In the genomic region with DNA sequence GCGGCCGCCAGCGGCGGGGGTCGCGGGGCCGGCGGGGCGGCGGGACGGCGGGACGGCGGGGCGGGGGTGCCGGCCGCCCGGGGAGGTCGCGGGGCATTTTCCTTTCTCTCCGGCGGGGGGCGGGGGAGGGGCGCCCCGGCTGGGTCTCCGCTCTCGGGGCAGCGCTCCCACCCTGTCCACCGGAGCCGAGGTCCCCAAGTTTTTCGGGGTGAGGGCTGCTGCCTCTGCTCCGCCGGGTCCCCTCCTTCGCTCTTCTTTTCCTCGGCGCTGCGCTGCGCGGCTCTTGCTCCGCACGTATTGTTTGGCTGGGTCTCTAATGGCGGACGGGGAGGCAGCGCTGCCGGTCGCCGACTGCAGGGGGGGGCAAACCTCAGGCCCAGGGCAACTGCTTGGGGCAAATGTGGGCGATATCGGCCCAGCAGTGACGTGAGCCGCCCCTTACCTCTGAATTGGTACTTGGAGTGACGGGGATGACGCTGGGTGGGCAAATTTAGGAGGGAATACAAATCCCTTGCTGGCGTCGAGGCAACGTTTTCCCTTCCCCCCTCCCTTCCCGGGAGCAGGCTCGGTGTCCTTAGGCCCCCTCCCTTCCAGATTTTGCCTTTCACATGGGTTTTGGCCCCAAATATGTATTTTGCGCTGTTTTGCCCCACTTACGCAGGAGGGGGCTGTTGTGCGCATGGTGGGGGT, we compare ENCODE assay signal across 8 cellular contexts. TPM values are rescaled to one million over a fixed set of nuclear protein-coding genes. Genes with fewer than 3 reads are reported as not detected.
DNase-seq lines count a peak whose midpoint lies in the region; ATAC-seq and TF ChIP-seq lines count a peak whose summit lies in the region.

No MANE protein-coding gene starts in this region.

- peaks cover 11% of the 10 kb centered on the region for H3K27me3 Mint-ChIP-seq in endothelial cell (ENCODE audit: unreplicated experiment)

- no TSS peak for BruUV-seq in HCT116 (replicated peaks; lab: Mats Ljungman, UMichigan)

- H3K4me2 ChIP-seq in HCT116 (ENCODE audit: low read length) = peak overlapping the region; percentile 84

- H3K27me3 ChIP-seq in HCT116 (ENCODE audit: insufficient read depth, low read length) = no peaks in the 10 kb centered on the region
- H3K27me3 ChIP-seq in mononuclear cell (ENCODE audit: insufficient read depth, low read length) = no peaks in the 10 kb centered on the region

- H3K4me1 Mint-ChIP-seq in endothelial cell (ENCODE audit: unreplicated experiment) = peaks cover 13% of the 10 kb centered on the region

- no peak for TF ChIP-seq CTCF in HCT116 (IDR thresholded peaks at IDR 0.05 in 2 of 3, conservative IDR thresholded peaks at IDR 0.05 in 1 of 3; ENCODE audit: borderline replicate concordance in 1 of 3, insufficient read depth in 1 of 3, low read depth in 2 of 3, low read length in 2 of 3)
- TF ChIP-seq CTCF in endothelial cell (IDR thresholded peaks at IDR 0.05; ENCODE audit: unreplicated experiment) = no peak

- H3K4me3 Mint-ChIP-seq in endothelial cell (ENCODE audit: unreplicated experiment) = peak overlapping the region; percentile 97

- H3K27ac Mint-ChIP-seq in endothelial cell (ENCODE audit: unreplicated experiment) = peak overlapping the region; percentile 93

- H3K4me1 ChIP-seq in HCT116 (ENCODE audit: control insufficient read depth in 1 of 2, insufficient read depth in 2 of 2, low read length in 2 of 2) = peaks cover 10 to 16% of the 10 kb centered on the region in 2 experiments
- peaks cover 33% of the 10 kb centered on the region for H3K4me1 ChIP-seq in mononuclear cell (ENCODE audit: insufficient read depth, low read length)

- peak overlapping the region; percentile 95 for H3K27ac ChIP-seq in HCT116 (ENCODE audit: low read depth, low read length)

- peak overlapping the region; percentile 85 to 89 for H3K4me3 ChIP-seq in HCT116 (replicated peaks in 1 of 2; ENCODE audit: low read depth in 1 of 2, low read length in 2 of 2)
- peak overlapping the region; percentile 73 for H3K4me3 ChIP-seq in mononuclear cell (ENCODE audit: low read length)

- H3K79me2 ChIP-seq in HCT116 (ENCODE audit: insufficient read depth, low read length) = peaks cover 50% of the 10 kb centered on the region

- intact Hi-C loops in HCT116 (cut with micrococcal nuclease) = no loop called here

- peak; percentile 47 for DNase-seq in Caki2 (ENCODE audit: low read depth)
- DNase-seq in HCT116 (ENCODE audit: low read depth, low spot score) = peak; percentile 8
- peak; percentile 22 for DNase-seq in NCI-H524 treated with DMSO at 0.1 percent for 48 hours (lab: John Stamatoyannopoulos, UW)
- DNase-seq in activated CD8-positive, alpha-beta memory T cell treated with anti-CD3 and anti-CD28 coated beads, Interleukin-2, amount 50 U/mL, for 24 hours (ENCODE audit: extremely low read depth) = peak; percentile 28
- peak; percentile 59 for DNase-seq in endothelial cell (ENCODE audit: low spot score)
- DNase-seq in stimulated activated CD8-positive, alpha-beta memory T cell treated with anti-CD3 and anti-CD28 coated beads, Interleukin-2, amount 100 ng/mL, for 48 hours (ENCODE audit: low read depth in 2 of 2) = peak; percentile 51 to 59

- H3K9ac ChIP-seq in HCT116 (ENCODE audit: low read length) = peak overlapping the region; percentile 86

- ATAC-seq in HCT116 = peak; percentile 31
- ATAC-seq in HG03442 (IDR thresholded peaks at IDR 0.05; ENCODE audit: unreplicated experiment) = no peak

- RAD21 ChIA-PET in HCT116 (lab: Charles Lee; ENCODE audit: low non-redundant PET in 1 of 2, low total read pairs in 2 of 2, uncharacterized antibody in 2 of 2, unreplicated experiment in 2 of 2) = no interaction called here

- peaks cover 15 to 17% of the 10 kb centered on the region in 2 experiments; a peak in 2 of 4 replicates for H3K36me3 ChIP-seq in HCT116 (ENCODE audit: control insufficient read depth in 1 of 2, insufficient read depth in 2 of 2, low read length in 2 of 2)

- H3K9me2 ChIP-seq in HCT116 (ENCODE audit: insufficient read depth) = no peaks in the 10 kb centered on the region

- peaks cover 6% of the 10 kb centered on the region for H3K36me3 Mint-ChIP-seq in endothelial cell (ENCODE audit: low read depth, unreplicated experiment)

- no peak for TF ChIP-seq RAD21 in HCT116 (IDR thresholded peaks at IDR 0.05; ENCODE audit: low read depth)

- H2AFZ ChIP-seq in HCT116 (ENCODE audit: low read depth, low read length, poor library complexity, severe bottlenecking) = no peak overlapping the region

- CTCF ChIA-PET in HCT116 (lab: Charles Lee) = interaction anchor here (0.8 to 1.0 kb wide), 6 partner anchors 9 to 32 kb away, joined by 3 to 9 read pairs (median 7); no protein-coding TSS in a partner anchor

- H3K9me3 ChIP-seq in HCT116 (ENCODE audit: control insufficient read depth in 1 of 2, insufficient read depth in 1 of 2, low read depth in 1 of 2, low read length in 2 of 2) = no peaks in the 10 kb centered on the region
- no peaks in the 10 kb centered on the region for H3K9me3 ChIP-seq in mononuclear cell (ENCODE audit: low read depth, low read length)

- POLR2A ChIA-PET in HCT116 (lab: Charles Lee) = interaction anchor here (0.8 kb wide), 1 partner anchor 12 kb away, joined by 3 read pairs; no protein-coding TSS in a partner anchor

- peak; percentile 2 for TF ChIP-seq POLR2A in HCT116 (IDR thresholded peaks at IDR 0.05; ENCODE audit: borderline replicate concordance, extremely low read depth, insufficient read depth, insufficient read length)

- H3K9me3 Mint-ChIP-seq in endothelial cell (ENCODE audit: unreplicated experiment) = no peaks in the 10 kb centered on the region

- peaks cover 12% of the 10 kb centered on the region; the same call in 1 of the 2 replicates for H4K20me1 ChIP-seq in HCT116 (ENCODE audit: insufficient read depth)

- in situ Hi-C loops in Caki2 (cut with HindIII; ENCODE audit: low pct_unique_long_range_greater_than_20kb, low sequenced_read_pairs) = no loop called here

TF ChIP-seq in HCT116, 20 proteins besides CTCF, POLR2A, EP300 and RAD21:
- TF ChIP-seq, protein P1, sequence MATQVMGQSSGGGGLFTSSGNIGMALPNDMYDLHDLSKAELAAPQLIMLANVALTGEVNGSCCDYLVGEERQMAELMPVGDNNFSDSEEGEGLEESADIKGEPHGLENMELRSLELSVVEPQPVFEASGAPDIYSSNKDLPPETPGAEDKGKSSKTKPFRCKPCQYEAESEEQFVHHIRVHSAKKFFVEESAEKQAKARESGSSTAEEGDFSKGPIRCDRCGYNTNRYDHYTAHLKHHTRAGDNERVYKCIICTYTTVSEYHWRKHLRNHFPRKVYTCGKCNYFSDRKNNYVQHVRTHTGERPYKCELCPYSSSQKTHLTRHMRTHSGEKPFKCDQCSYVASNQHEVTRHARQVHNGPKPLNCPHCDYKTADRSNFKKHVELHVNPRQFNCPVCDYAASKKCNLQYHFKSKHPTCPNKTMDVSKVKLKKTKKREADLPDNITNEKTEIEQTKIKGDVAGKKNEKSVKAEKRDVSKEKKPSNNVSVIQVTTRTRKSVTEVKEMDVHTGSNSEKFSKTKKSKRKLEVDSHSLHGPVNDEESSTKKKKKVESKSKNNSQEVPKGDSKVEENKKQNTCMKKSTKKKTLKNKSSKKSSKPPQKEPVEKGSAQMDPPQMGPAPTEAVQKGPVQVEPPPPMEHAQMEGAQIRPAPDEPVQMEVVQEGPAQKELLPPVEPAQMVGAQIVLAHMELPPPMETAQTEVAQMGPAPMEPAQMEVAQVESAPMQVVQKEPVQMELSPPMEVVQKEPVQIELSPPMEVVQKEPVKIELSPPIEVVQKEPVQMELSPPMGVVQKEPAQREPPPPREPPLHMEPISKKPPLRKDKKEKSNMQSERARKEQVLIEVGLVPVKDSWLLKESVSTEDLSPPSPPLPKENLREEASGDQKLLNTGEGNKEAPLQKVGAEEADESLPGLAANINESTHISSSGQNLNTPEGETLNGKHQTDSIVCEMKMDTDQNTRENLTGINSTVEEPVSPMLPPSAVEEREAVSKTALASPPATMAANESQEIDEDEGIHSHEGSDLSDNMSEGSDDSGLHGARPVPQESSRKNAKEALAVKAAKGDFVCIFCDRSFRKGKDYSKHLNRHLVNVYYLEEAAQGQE (IDR thresholded peaks at IDR 0.05; ENCODE audit: low read depth) = no peak
- peak; percentile 83 for TF ChIP-seq YY1 (IDR thresholded peaks at IDR 0.05; ENCODE audit: extremely low read depth, insufficient replicate concordance, low read depth, low read length)

RNA-seq across cellular contexts. Expression of a gene that starts 0.8 kb away (rescaled TPM):
- 14.9 and 42.8 TPM in 2 replicates for total RNA-seq in Caki2 (2014; rRNA removed; shearing (Covaris generic); ENCODE audit: low replicate concordance)
- total RNA-seq in HCT116 (2021; ENCODE audit: unreplicated experiment) (53.0 TPM), endothelial cell (ENCODE audit: unreplicated experiment) (124 TPM), mononuclear cell (120 TPM)
- polyA plus RNA-seq in HCT116 (2012) = 9.8 and 10.3 TPM in 2 replicates

Comparison
In these comparisons a context has a peak if more than half of its experiments do, and no peak if none do; other contexts are left out.
1. DNase-seq: peak in every context shown above with its lines; median percentile 59 in endothelial cell; 55 in stimulated activated CD8-positive, alpha-beta memory T cell treated with anti-CD3 and anti-CD28 coated beads, Interleukin-2, amount 100 ng/mL, for 48 hours; 47 in Caki2; 28 in activated CD8-positive, alpha-beta memory T cell treated with anti-CD3 and anti-CD28 coated beads, Interleukin-2, amount 50 U/mL, for 24 hours; 22 in NCI-H524 treated with DMSO at 0.1 percent for 48 hours; 8 in HCT116.